In the genomic region with DNA sequence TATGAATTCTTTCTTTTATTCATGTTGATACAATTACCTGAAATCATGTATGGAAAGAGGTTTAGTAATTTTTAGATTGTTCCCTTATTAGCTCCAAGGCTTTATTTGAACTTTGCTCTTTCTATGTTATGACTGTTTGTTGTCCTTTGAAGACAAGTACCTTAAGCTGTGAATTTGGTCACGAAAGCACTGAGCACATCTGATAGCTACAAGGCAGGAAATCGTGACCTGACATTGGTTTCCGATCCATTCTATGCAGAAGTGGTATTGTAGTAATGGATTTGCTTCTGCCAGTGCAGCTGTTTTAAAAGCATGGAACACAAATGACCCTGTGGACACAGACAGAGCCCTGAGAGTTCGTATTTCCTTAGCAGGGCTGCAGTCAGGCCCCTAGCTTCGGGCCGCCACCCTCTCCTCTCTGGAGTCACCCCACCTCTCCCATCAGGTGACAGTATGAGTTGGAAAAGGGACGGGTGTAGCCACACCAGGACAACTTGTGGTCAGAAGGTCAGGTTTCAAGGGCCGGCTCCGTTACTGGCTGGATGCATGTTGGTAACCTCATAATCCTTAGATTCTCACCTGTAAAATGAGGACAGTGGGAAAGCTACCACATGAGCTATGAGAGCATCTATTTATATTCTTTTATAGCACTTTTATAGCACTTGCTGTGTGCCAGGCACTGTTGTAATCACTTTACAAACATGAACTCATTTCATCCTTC, we compare ENCODE assay signal across 12 cellular contexts.
DNase-seq lines count a peak whose midpoint lies in the region; ATAC-seq and TF ChIP-seq lines count a peak whose summit lies in the region.
"Had no signal": no experiment of that assay in that cellular context is flagged by ENCODE, and none has a peak within 500 bp of the region (broad histone marks: within the 10 kb centered on the region; RNA-seq: fewer than 3 reads in every experiment).

No MANE protein-coding gene starts in this region.

- no peaks in the 10 kb centered on the region for H3K9me3 ChIP-seq in left lung

- peak; percentile 16 for ATAC-seq in left lung
- ATAC-seq: CD8-positive, alpha-beta T cell had no signal

- H3K4me1 ChIP-seq in left lung, result peaks cover 46 to 65% of the 10 kb centered on the region in 2 donors

- peaks cover 48% of the 10 kb centered on the region for H3K4me1 Mint-ChIP-seq in activated naive CD4-positive, alpha-beta T cell treated with anti-CD3 and anti-CD28 coated beads, Interleukin-2, amount 50 U/mL, for 24 hours
- peaks cover 56% of the 10 kb centered on the region for H3K4me1 Mint-ChIP-seq in type B pancreatic cell (ENCODE audit: unreplicated experiment)

- H3K27ac ChIP-seq in left lung, result peak overlapping the region; percentile 37 to 74
- H3K27ac ChIP-seq in RWPE1, result no peak overlapping the region

- DNase-seq in activated naive CD4-positive, alpha-beta T cell treated with Interleukin-2 at 50 U/mL for 16 hours, result no peak
- peak; percentile 33 for DNase-seq in UCSD-AML1 (lab: John Stamatoyannopoulos, UW; ENCODE audit: unreplicated experiment)
- DNase-seq in left lung, result peak in 1 of 2 donors; percentile 45
- DNase-seq in type B pancreatic cell (ENCODE audit: extremely low spot score, unreplicated experiment), result no peak
- DNase-seq in RWPE1 (ENCODE audit: low spot score), result no peak
- DNase-seq in NCI-H345 (lab: John Stamatoyannopoulos, UW), result no peak
- DNase-seq in ecto neural progenitor cell (ENCODE audit: low spot score), result no peak
- DNase-seq: erythroblast, naive B cell, NCI-H69 had no signal

- intact Hi-C loops in left lung (cut with DNase I), result no loop called here

- no peak overlapping the region for H3K4me3 ChIP-seq in left lung

- H3K36me3 Mint-ChIP-seq in activated naive CD4-positive, alpha-beta T cell treated with anti-CD3 and anti-CD28 coated beads, Interleukin-2, amount 50 U/mL, for 24 hours, result no peaks in the 10 kb centered on the region
- peaks cover 4% of the 10 kb centered on the region for H3K36me3 Mint-ChIP-seq in type B pancreatic cell
- H3K36me3 Mint-ChIP-seq: naive B cell had no signal

- peak overlapping the region; percentile 34 for H3K4me3 Mint-ChIP-seq in activated naive CD4-positive, alpha-beta T cell treated with anti-CD3 and anti-CD28 coated beads, Interleukin-2, amount 50 U/mL, for 24 hours
- peak overlapping the region; percentile 72 for H3K4me3 Mint-ChIP-seq in type B pancreatic cell
- H3K4me3 Mint-ChIP-seq: CD8-positive, alpha-beta T cell had no signal

- no peaks in the 10 kb centered on the region for H3K36me3 ChIP-seq in left lung

- POLR2A ChIA-PET in RWPE1 (lab: Yijun Ruan, JAX; ENCODE audit: low non-redundant PET), result no interaction called here

- CTCF ChIA-PET in RWPE1 (lab: Yijun Ruan, JAX), result no interaction called here

- no peaks in the 10 kb centered on the region for H3K9me3 Mint-ChIP-seq in activated naive CD4-positive, alpha-beta T cell treated with anti-CD3 and anti-CD28 coated beads, Interleukin-2, amount 50 U/mL, for 24 hours
- no peaks in the 10 kb centered on the region for H3K9me3 Mint-ChIP-seq in type B pancreatic cell
- H3K9me3 Mint-ChIP-seq: CD8-positive, alpha-beta T cell; naive B cell had no signal

- H3K27ac Mint-ChIP-seq in activated naive CD4-positive, alpha-beta T cell treated with anti-CD3 and anti-CD28 coated beads, Interleukin-2, amount 50 U/mL, for 24 hours, result peak overlapping the region; percentile 10
- peak overlapping the region; percentile 79 for H3K27ac Mint-ChIP-seq in type B pancreatic cell
- H3K27ac Mint-ChIP-seq: CD8-positive, alpha-beta T cell; naive B cell had no signal

- H3K27me3 ChIP-seq in left lung, result no peaks in the 10 kb centered on the region

- no peaks in the 10 kb centered on the region for H3K27me3 Mint-ChIP-seq in activated naive CD4-positive, alpha-beta T cell treated with anti-CD3 and anti-CD28 coated beads, Interleukin-2, amount 50 U/mL, for 24 hours
- no peaks in the 10 kb centered on the region for H3K27me3 Mint-ChIP-seq in type B pancreatic cell
- H3K27me3 Mint-ChIP-seq: naive B cell had no signal

- TF ChIP-seq CTCF in left lung (IDR thresholded peaks at IDR 0.05) (no peak), type B pancreatic cell (conservative IDR thresholded peaks at IDR 0.05) (no peak), RWPE1 (conservative IDR thresholded peaks at IDR 0.05; ENCODE audit: low read depth) (no peak)
